In genomic region chr3:7172996-7173395, GRCh38 we compare ENCODE assay signal across 38 cellular contexts.
"Had no signal": no experiment of that assay in that cellular context is flagged by ENCODE, and none has a peak within 500 bp of the region (broad histone marks: within the 10 kb centered on the region; RNA-seq: fewer than 3 reads in every experiment).

No MANE protein-coding gene starts in this region.

- H3K4me3 Mint-ChIP-seq: activated naive CD4-positive, alpha-beta T cell treated with anti-CD3 and anti-CD28 coated beads for 36 hours; activated naive CD4-positive, alpha-beta T cell treated with anti-CD3 and anti-CD28 coated beads, Interleukin-2, amount 10 ng/mL, durations not matched to agents 7 days and 5 days; activated naive CD4-positive, alpha-beta T cell treated with anti-CD3 and anti-CD28 coated beads, Interleukin-2, amount 50 U/mL, for 24 hours; activated naive CD8-positive, alpha-beta T cell; activated naive CD8-positive, alpha-beta T cell treated with anti-CD3 and anti-CD28 coated beads for 36 hours; activated naive CD8-positive, alpha-beta T cell treated with anti-CD3 and anti-CD28 coated beads, Interleukin-2, amount 10 ng/mL, durations not matched to agents 7 days and 5 days; activated naive CD8-positive, alpha-beta T cell treated with anti-CD3 and anti-CD28 coated beads, Interleukin-2, amount 50 U/mL, for 24 hours; activated T-cell treated with anti-CD3 and anti-CD28 coated beads, Interleukin-2, amount 50 U/mL, for 24 hours; activated T-cell treated with anti-CD3 and anti-CD28 coated beads, Interleukin-2, amount 50 U/mL, for 4 hours; activated T-cell treated with anti-CD3 and anti-CD28 coated beads, Interleukin-2, amount 50 U/mL, for 72 hours; activated T-helper 1 cell treated with anti-CD3 and anti-CD28 coated beads, Interleukin-12 subunit alpha, Interleukin-12 subunit beta, Interleukin-2, Interleukin-4 antibody, amounts not matched to agents 30 ng/mL and 10 ng/mL and 1 ng/mL, durations not matched to agents 14 hours and 24 hours and 36 hours; activated T-helper 17 cell treated with anti-CD3 and anti-CD28 coated beads, Interleukin-2, amount 50 U/mL, for 72 hours; brain; central memory CD8-positive, alpha-beta T cell had no signal

- H3K36me3 ChIP-seq: adrenal gland, ascending aorta, brain microvascular endothelial cell, breast epithelium, cardiac muscle cell had no signal

- DNase-seq: activated effector memory CD4-positive, alpha-beta T cell treated with anti-CD3 and anti-CD28 coated beads, Interleukin-2, amount 50 U/mL, for 16 hours; activated effector memory CD4-positive, alpha-beta T cell treated with Interleukin-2 at 50 U/mL for 16 hours; activated gamma-delta T cell; activated gamma-delta T cell treated with Interleukin-2 at 50 U/mL for 16 hours; activated naive CD4-positive, alpha-beta T cell; activated naive CD4-positive, alpha-beta T cell treated with anti-CD3 and anti-CD28 coated beads for 36 hours; activated naive CD4-positive, alpha-beta T cell treated with anti-CD3 and anti-CD28 coated beads, Interleukin-2, amount 10 ng/mL, durations not matched to agents 7 days and 5 days; activated naive CD4-positive, alpha-beta T cell treated with anti-CD3 and anti-CD28 coated beads, Interleukin-2, amount 50 U/mL, for 16 hours; activated naive CD4-positive, alpha-beta T cell treated with Interleukin-2 at 50 U/mL for 16 hours; activated naive CD8-positive, alpha-beta T cell treated with anti-CD3 and anti-CD28 coated beads for 36 hours; activated naive CD8-positive, alpha-beta T cell treated with anti-CD3 and anti-CD28 coated beads, Interleukin-2, amount 10 ng/mL, durations not matched to agents 7 days and 5 days; activated naive CD8-positive, alpha-beta T cell treated with anti-CD3 and anti-CD28 coated beads, Interleukin-2, amount 50 U/mL, for 24 hours; activated T-cell treated with anti-CD3 and anti-CD28 coated beads, Interleukin-2, amount 50 U/mL, for 1 hour; activated T-cell treated with anti-CD3 and anti-CD28 coated beads, Interleukin-2, amount 50 U/mL, for 24 hours; activated T-cell treated with anti-CD3 and anti-CD28 coated beads, Interleukin-2, amount 50 U/mL, for 4 hours; activated T-cell treated with anti-CD3 and anti-CD28 coated beads, Interleukin-2, amount 50 U/mL, for 48 hours; activated T-cell treated with anti-CD3 and anti-CD28 coated beads, Interleukin-2, amount 50 U/mL, for 72 hours; adrenal gland; amniotic stem cell; amygdala; anterior cingulate cortex; aorta; body of pancreas; brain microvascular endothelial cell; caudate nucleus; central memory CD4-positive, alpha-beta T cell; cerebellar nuclear complex had no signal

- H3K9me3 ChIP-seq: adrenal gland, ascending aorta, body of pancreas, breast epithelium had no signal

- H3K27ac Mint-ChIP-seq: activated naive CD4-positive, alpha-beta T cell treated with anti-CD3 and anti-CD28 coated beads for 36 hours; activated naive CD4-positive, alpha-beta T cell treated with anti-CD3 and anti-CD28 coated beads, Interleukin-2, amount 10 ng/mL, durations not matched to agents 7 days and 5 days; activated naive CD4-positive, alpha-beta T cell treated with anti-CD3 and anti-CD28 coated beads, Interleukin-2, amount 50 U/mL, for 24 hours; activated naive CD4-positive, alpha-beta T cell treated with anti-CD3 and anti-CD28 coated beads, Interleukin-2, amount 50 U/mL, for 72 hours; activated naive CD8-positive, alpha-beta T cell; activated naive CD8-positive, alpha-beta T cell treated with anti-CD3 and anti-CD28 coated beads for 36 hours; activated naive CD8-positive, alpha-beta T cell treated with anti-CD3 and anti-CD28 coated beads, Interleukin-2, amount 10 ng/mL, durations not matched to agents 7 days and 5 days; activated naive CD8-positive, alpha-beta T cell treated with anti-CD3 and anti-CD28 coated beads, Interleukin-2, amount 50 U/mL, for 24 hours; activated T-cell treated with anti-CD3 and anti-CD28 coated beads, Interleukin-2, amount 50 U/mL, for 24 hours; activated T-cell treated with anti-CD3 and anti-CD28 coated beads, Interleukin-2, amount 50 U/mL, for 72 hours; activated T-helper 1 cell treated with anti-CD3 and anti-CD28 coated beads, Interleukin-12 subunit alpha, Interleukin-12 subunit beta, Interleukin-2, Interleukin-4 antibody, amounts not matched to agents 30 ng/mL and 10 ng/mL and 1 ng/mL, durations not matched to agents 14 hours and 24 hours and 36 hours; activated T-helper 17 cell treated with anti-CD3 and anti-CD28 coated beads, Interleukin-2, amount 50 U/mL, for 72 hours; activated T-helper 2 cell treated with anti-CD3 and anti-CD28 coated beads, Interferon-gamma antibody, Interleukin-2, Interleukin-4, amounts not matched to agents 10 μg/mL and 5 μg/mL and 100 μg/mL, durations not matched to agents 14 hours and 24 hours and 36 hours; brain had no signal

- H3K27ac ChIP-seq: adrenal gland, ascending aorta, body of pancreas, brain microvascular endothelial cell, breast epithelium, cardiac muscle cell had no signal

- H3K36me3 Mint-ChIP-seq: activated naive CD4-positive, alpha-beta T cell treated with anti-CD3 and anti-CD28 coated beads, Interleukin-2, amount 10 ng/mL, durations not matched to agents 7 days and 5 days; activated naive CD4-positive, alpha-beta T cell treated with anti-CD3 and anti-CD28 coated beads, Interleukin-2, amount 50 U/mL, for 24 hours; activated naive CD4-positive, alpha-beta T cell treated with anti-CD3 and anti-CD28 coated beads, Interleukin-2, amount 50 U/mL, for 72 hours; activated naive CD8-positive, alpha-beta T cell; activated naive CD8-positive, alpha-beta T cell treated with anti-CD3 and anti-CD28 coated beads for 36 hours; activated naive CD8-positive, alpha-beta T cell treated with anti-CD3 and anti-CD28 coated beads, Interleukin-2, amount 10 ng/mL, durations not matched to agents 7 days and 5 days; brain had no signal

- H3K4me1 ChIP-seq: adrenal gland, ascending aorta, body of pancreas, breast epithelium had no signal

- H3K27me3 Mint-ChIP-seq: activated naive CD4-positive, alpha-beta T cell treated with anti-CD3 and anti-CD28 coated beads, Interleukin-2, amount 10 ng/mL, durations not matched to agents 7 days and 5 days; activated naive CD4-positive, alpha-beta T cell treated with anti-CD3 and anti-CD28 coated beads, Interleukin-2, amount 50 U/mL, for 24 hours; activated naive CD8-positive, alpha-beta T cell; activated naive CD8-positive, alpha-beta T cell treated with anti-CD3 and anti-CD28 coated beads for 36 hours; activated naive CD8-positive, alpha-beta T cell treated with anti-CD3 and anti-CD28 coated beads, Interleukin-2, amount 10 ng/mL, durations not matched to agents 7 days and 5 days; activated naive CD8-positive, alpha-beta T cell treated with anti-CD3 and anti-CD28 coated beads, Interleukin-2, amount 50 U/mL, for 24 hours; activated T-cell treated with anti-CD3 and anti-CD28 coated beads, Interleukin-2, amount 50 U/mL, for 24 hours; activated T-helper 17 cell treated with anti-CD3 and anti-CD28 coated beads, Interleukin-2, amount 50 U/mL, for 72 hours; central memory CD8-positive, alpha-beta T cell had no signal

- H3K4me1 Mint-ChIP-seq: activated naive CD4-positive, alpha-beta T cell treated with anti-CD3 and anti-CD28 coated beads, Interleukin-2, amount 10 ng/mL, durations not matched to agents 7 days and 5 days; activated naive CD4-positive, alpha-beta T cell treated with anti-CD3 and anti-CD28 coated beads, Interleukin-2, amount 50 U/mL, for 24 hours; activated naive CD8-positive, alpha-beta T cell treated with anti-CD3 and anti-CD28 coated beads for 36 hours; activated naive CD8-positive, alpha-beta T cell treated with anti-CD3 and anti-CD28 coated beads, Interleukin-2, amount 10 ng/mL, durations not matched to agents 7 days and 5 days; activated naive CD8-positive, alpha-beta T cell treated with anti-CD3 and anti-CD28 coated beads, Interleukin-2, amount 50 U/mL, for 24 hours; activated T-helper 17 cell treated with anti-CD3 and anti-CD28 coated beads, Interleukin-2, amount 50 U/mL, for 72 hours; brain; central memory CD8-positive, alpha-beta T cell had no signal

- H3K9me3 Mint-ChIP-seq: activated naive CD4-positive, alpha-beta T cell treated with anti-CD3 and anti-CD28 coated beads for 36 hours; activated naive CD4-positive, alpha-beta T cell treated with anti-CD3 and anti-CD28 coated beads, Interleukin-2, amount 10 ng/mL, durations not matched to agents 7 days and 5 days; activated naive CD8-positive, alpha-beta T cell treated with anti-CD3 and anti-CD28 coated beads, Interleukin-2, amount 10 ng/mL, durations not matched to agents 7 days and 5 days; activated T-cell treated with anti-CD3 and anti-CD28 coated beads, Interleukin-2, amount 50 U/mL, for 24 hours; activated T-cell treated with anti-CD3 and anti-CD28 coated beads, Interleukin-2, amount 50 U/mL, for 4 hours; activated T-helper 1 cell treated with anti-CD3 and anti-CD28 coated beads, Interleukin-12 subunit alpha, Interleukin-12 subunit beta, Interleukin-2, Interleukin-4 antibody, amounts not matched to agents 30 ng/mL and 10 ng/mL and 1 ng/mL, durations not matched to agents 14 hours and 24 hours and 36 hours; activated T-helper 17 cell treated with anti-CD3 and anti-CD28 coated beads, Interleukin-2, amount 50 U/mL, for 72 hours; activated T-helper 2 cell treated with anti-CD3 and anti-CD28 coated beads, Interferon-gamma antibody, Interleukin-2, Interleukin-4, amounts not matched to agents 10 μg/mL and 5 μg/mL and 100 μg/mL, durations not matched to agents 14 hours and 24 hours and 36 hours had no signal

- H3K27me3 ChIP-seq: adrenal gland, ascending aorta, body of pancreas, brain microvascular endothelial cell, breast epithelium, cardiac muscle cell had no signal

- H3K4me3 ChIP-seq: adrenal gland, ascending aorta, body of pancreas, breast epithelium, cardiac muscle cell had no signal

- ATAC-seq: activated naive CD4-positive, alpha-beta T cell treated with anti-CD3 and anti-CD28 coated beads, Interleukin-2, amount 50 U/mL, for 72 hours; activated naive CD8-positive, alpha-beta T cell treated with anti-CD3 and anti-CD28 coated beads, Interleukin-2, amount 50 U/mL, for 24 hours; activated T-cell treated with anti-CD3 and anti-CD28 coated beads, Interleukin-2, amount 50 U/mL, for 4 hours; activated T-cell treated with anti-CD3 and anti-CD28 coated beads, Interleukin-2, amount 50 U/mL, for 72 hours; activated T-helper 17 cell treated with anti-CD3 and anti-CD28 coated beads, Interleukin-2, amount 50 U/mL, for 72 hours; body of pancreas had no signal
